Comparison of ENCODE assay signal across 11 cellular contexts in the genomic region with DNA sequence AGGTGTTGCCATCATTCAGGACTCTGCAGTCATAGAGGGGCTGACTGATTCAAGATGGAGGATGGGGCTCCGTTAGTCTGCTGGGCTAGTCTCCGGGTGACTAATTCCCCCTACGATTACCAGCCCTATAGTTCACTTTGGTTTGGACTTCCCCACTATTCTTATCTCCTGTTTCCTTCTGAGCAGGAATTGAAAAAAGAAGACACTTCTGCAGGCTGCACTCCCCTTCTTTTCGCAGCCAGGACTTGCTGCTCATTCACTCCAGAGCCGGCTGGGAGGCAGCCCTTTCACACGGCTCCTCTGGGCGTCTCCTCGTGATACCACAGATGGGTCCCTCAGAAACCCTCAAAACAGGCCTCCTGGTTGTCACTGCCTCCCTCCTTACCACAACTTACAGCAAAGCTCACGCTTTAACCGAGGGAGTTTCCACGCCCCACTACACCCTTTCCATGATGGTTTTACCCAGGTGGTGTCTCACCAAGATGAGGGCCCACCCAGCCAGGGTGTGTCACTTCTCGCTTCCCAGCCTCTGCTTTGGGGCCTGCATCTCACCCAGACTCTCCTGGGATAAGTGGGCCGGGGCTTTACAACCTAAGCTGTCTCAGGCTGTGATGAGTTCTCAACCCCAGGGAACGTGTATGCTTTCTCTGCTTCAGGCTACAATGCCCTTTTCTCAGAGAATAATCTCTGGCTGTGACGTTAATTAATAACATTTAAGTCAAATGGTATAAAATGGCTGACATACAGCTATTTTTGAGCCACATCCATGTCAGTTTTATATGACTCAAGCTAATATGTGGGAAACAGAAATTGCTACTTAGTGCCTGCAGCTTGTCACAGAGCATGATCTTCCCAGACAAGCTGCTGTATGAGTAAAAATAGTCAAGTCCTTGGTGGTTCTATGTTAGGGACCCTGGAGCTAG. TPM values are rescaled to one million over a fixed set of nuclear protein-coding genes. Genes with fewer than 3 reads are reported as not detected.
DNase-seq lines count a peak whose midpoint lies in the region; ATAC-seq and TF ChIP-seq lines count a peak whose summit lies in the region.
"Had no signal": no experiment of that assay in that cellular context is flagged by ENCODE, and none has a peak within 500 bp of the region (broad histone marks: within the 10 kb centered on the region; RNA-seq: fewer than 3 reads in every experiment).

No MANE protein-coding gene starts in this region.

- 49 to 66% (median 61%) methylated on average over 15 of the region's 15 CpGs for WGBS in spleen, 5 donors

- no peaks in the 10 kb centered on the region for H3K27me3 ChIP-seq in spleen (replicated peaks in 1 of 7)

- no peaks in the 10 kb centered on the region for H3K9me3 ChIP-seq in spleen

- H3K27ac ChIP-seq in spleen = peak overlapping the region in 4 of 8 donors; percentile 26 to 36 (median 31)

- no peaks in the 10 kb centered on the region for H3K36me3 ChIP-seq in spleen

- peaks cover 0 to 61% (median 15%) of the 10 kb centered on the region in 6 donors for H3K4me1 ChIP-seq in spleen

- no peak for ATAC-seq in HG02973 (IDR thresholded peaks at IDR 0.05; ENCODE audit: unreplicated experiment)

- TF ChIP-seq CTCF in spleen (IDR thresholded peaks at IDR 0.05 in 8 of 11, conservative IDR thresholded peaks at IDR 0.05 in 3 of 11) = no peak

- intact Hi-C loops in spleen (cut with DNase I; ENCODE audit: low total_unique reads) = no loop called here

- no peak for TF ChIP-seq POLR2A in spleen (IDR thresholded peaks at IDR 0.05)

- DNase-seq in CD1c-positive myeloid dendritic cell (ENCODE audit: extremely low spot score) = peak; percentile 67
- DNase-seq in UCSD-AML1 (lab: John Stamatoyannopoulos, UW; ENCODE audit: unreplicated experiment) = peak; percentile 45
- peak; percentile 87 for DNase-seq in activated effector memory CD4-positive, alpha-beta T cell treated with anti-CD3 and anti-CD28 coated beads, Interleukin-2, amount 50 U/mL, for 16 hours
- peak; percentile 61 to 69 for DNase-seq in stimulated activated CD4-positive, alpha-beta T cell treated with anti-CD3 and anti-CD28 coated beads, Interleukin-15, amount 100 ng/mL, for 48 hours (ENCODE audit: low read depth in 2 of 2)
- no peak for DNase-seq in spleen
- DNase-seq in AG08395 (ENCODE audit: low spot score) = no peak
- DNase-seq in midbrain (lab: John Stamatoyannopoulos, UW) = no peak
- DNase-seq: amygdala, NCI-H524 had no signal

- no peak overlapping the region for H3K4me3 ChIP-seq in spleen

RNA-seq across cellular contexts. Expression of a gene that starts 11.9 kb away (rescaled TPM):
- total RNA-seq in spleen = 10 to 100 TPM in 2 of 7 donors, 1 to 10 TPM in 5; 5.1 to 15.0 (median 7.2) TPM
- under 1 TPM; 0.09 to 0.80 (median 0.35) TPM for polyA plus RNA-seq in spleen
- total RNA-seq: myocyte had no signal

Comparison
In these comparisons a context has a peak if more than half of its experiments do, and no peak if none do; other contexts are left out.
1. DNase-seq: peak in CD1c-positive myeloid dendritic cell (single experiment), UCSD-AML1 (single experiment), activated effector memory CD4-positive, alpha-beta T cell treated with anti-CD3 and anti-CD28 coated beads, Interleukin-2, amount 50 U/mL, for 16 hours (single experiment) and stimulated activated CD4-positive, alpha-beta T cell treated with anti-CD3 and anti-CD28 coated beads, Interleukin-15, amount 100 ng/mL, for 48 hours (2 of 2); none in spleen (single experiment), AG08395 (single experiment) and midbrain (single experiment).